Comparison of ENCODE assay signal across 29 cellular contexts in genomic region chr9:74598874-74599273, GRCh38.
"Had no signal": no experiment of that assay in that cellular context is flagged by ENCODE, and none has a peak within 500 bp of the region (broad histone marks: within the 10 kb centered on the region; RNA-seq: fewer than 3 reads in every experiment).

No MANE protein-coding gene starts in this region.

- H3K36me3 ChIP-seq: colonic mucosa, esophagus muscularis mucosa, esophagus squamous epithelium, gastrocnemius medialis, gastroesophageal sphincter, heart left ventricle, heart right ventricle had no signal

- H3K4me1 ChIP-seq: colonic mucosa, esophagus muscularis mucosa, esophagus squamous epithelium, foreskin keratinocyte, gastrocnemius medialis, gastroesophageal sphincter, heart left ventricle, heart right ventricle had no signal

- DNase-seq: colonic mucosa; cortex of kidney; dermis blood vessel endothelial cell; dorsolateral prefrontal cortex; effector CD4-positive, alpha-beta T cell; effector CD8-positive, alpha-beta T cell; effector memory CD4-positive, alpha-beta T cell; effector memory CD8-positive, alpha-beta T cell; endodermal cell; erythroblast; esophagus squamous epithelium; foreskin fibroblast; foreskin keratinocyte; foreskin melanocyte; gastrocnemius medialis; glutamatergic neuron; head of caudate nucleus; heart left ventricle; heart right ventricle had no signal

- H3K27me3 Mint-ChIP-seq: dendritic cell treated with granulocyte-macrophage colony-stimulating factor and Interleukin-4, amounts not matched to agents 40 ng/mL and 50 ng/mL, for 4 days; effector memory CD8-positive, alpha-beta T cell had no signal

- H3K4me1 Mint-ChIP-seq: endodermal cell had no signal

- H3K27ac Mint-ChIP-seq: dendritic cell treated with granulocyte-macrophage colony-stimulating factor and Interleukin-4, amounts not matched to agents 40 ng/mL and 50 ng/mL, for 4 days; effector memory CD8-positive, alpha-beta T cell; endodermal cell had no signal

- H3K27me3 ChIP-seq: colonic mucosa, dorsolateral prefrontal cortex, esophagus muscularis mucosa, esophagus squamous epithelium, foreskin keratinocyte, gastrocnemius medialis, gastroesophageal sphincter, heart left ventricle, heart right ventricle had no signal

- H3K4me3 ChIP-seq: colonic mucosa, coronary artery, dorsolateral prefrontal cortex, esophagus muscularis mucosa, esophagus squamous epithelium, gastrocnemius medialis, gastroesophageal sphincter, heart left ventricle, heart right ventricle had no signal

- FAIRE-seq: colon, endometrium, endothelial cell of umbilical vein, frontal cortex had no signal

- ATAC-seq: effector memory CD8-positive, alpha-beta T cell; esophagus mucosa; foreskin keratinocyte; gastrocnemius medialis; gastroesophageal sphincter; heart left ventricle; heart right ventricle had no signal

- H3K27ac ChIP-seq: colonic mucosa, coronary artery, dorsolateral prefrontal cortex, epithelial cell of prostate, esophagus muscularis mucosa, esophagus squamous epithelium, foreskin keratinocyte, gastrocnemius medialis, gastroesophageal sphincter, heart left ventricle, heart right ventricle had no signal

- H3K4me3 Mint-ChIP-seq: dendritic cell treated with granulocyte-macrophage colony-stimulating factor and Interleukin-4, amounts not matched to agents 40 ng/mL and 50 ng/mL, for 4 days; effector memory CD8-positive, alpha-beta T cell; endodermal cell had no signal

- H3K9me3 ChIP-seq: colonic mucosa, esophagus muscularis mucosa, esophagus squamous epithelium, gastrocnemius medialis, gastroesophageal sphincter, heart left ventricle, heart right ventricle had no signal

- H3K9me3 Mint-ChIP-seq: dendritic cell treated with granulocyte-macrophage colony-stimulating factor and Interleukin-4, amounts not matched to agents 40 ng/mL and 50 ng/mL, for 4 days; endodermal cell had no signal
